ENCODE assay signal across 8 cellular contexts in genomic region chr7:142391191-142391992, GRCh38.
DNase-seq lines count a peak whose midpoint lies in the region; FAIRE-seq and TF ChIP-seq lines count a peak whose summit lies in the region.

No MANE protein-coding gene starts in this region.

- no peaks in the 10 kb centered on the region for H3K36me3 ChIP-seq in small intestine (ENCODE audit: control insufficient read depth in 2 of 2, insufficient read depth in 2 of 2, low read length in 2 of 2)

- TF ChIP-seq POLR2A in H54 (IDR thresholded peaks at IDR 0.05; ENCODE audit: low read depth, low read length) = no peak

- H3K4me1 Mint-ChIP-seq in chondrocyte (ENCODE audit: low read depth) = peaks cover 5% of the 10 kb centered on the region

- no peaks in the 10 kb centered on the region for H3K9me3 ChIP-seq in small intestine (ENCODE audit: control insufficient read depth, low read depth)

- H3K9me3 Mint-ChIP-seq in chondrocyte (ENCODE audit: low read depth) = no peaks in the 10 kb centered on the region

- 72 to 91% (median 74%) methylated on average over 6 of the region's 6 CpGs for WGBS in small intestine, 3 donors

- H3K4me3 Mint-ChIP-seq in chondrocyte (ENCODE audit: unreplicated experiment) = no peak overlapping the region

- H3K36me3 Mint-ChIP-seq in chondrocyte (ENCODE audit: low read depth) = no peaks in the 10 kb centered on the region

- no peak overlapping the region for H3K27ac ChIP-seq in small intestine (ENCODE audit: low read depth in 1 of 2, low read length in 1 of 2)

- H3K4me3 ChIP-seq in small intestine (ENCODE audit: low read depth in 1 of 2, low read length in 2 of 2) = no peak overlapping the region

- no peaks in the 10 kb centered on the region for H3K27me3 ChIP-seq in small intestine (ENCODE audit: control insufficient read depth in 2 of 2, insufficient read depth in 2 of 2, low read length in 2 of 2)

- FAIRE-seq in RCC 7860 (lab: Jason Lieb, UNC) = no peak
- FAIRE-seq in H54 (lab: Jason Lieb, UNC) = no peak
- no peak for FAIRE-seq in small intestine (lab: Jason Lieb, UNC)

- TF ChIP-seq CTCF in chondrocyte (IDR thresholded peaks at IDR 0.05) = peak; percentile 60

- peak; percentile 25 for DNase-seq in NCI-H748 (lab: John Stamatoyannopoulos, UW; ENCODE audit: unreplicated experiment)
- no peak for DNase-seq in NCI-H748 treated with DMSO at 0.1 percent for 48 hours (lab: John Stamatoyannopoulos, UW)
- DNase-seq in T follicular helper cell (ENCODE audit: low read depth) = peak; percentile 31
- no peak for DNase-seq in chondrocyte (ENCODE audit: low spot score)
- peak in 2 of 3 donors; percentile 22 to 42 for DNase-seq in stimulated activated CD4-positive, alpha-beta T cell treated with anti-CD3 and anti-CD28 coated beads, Interleukin-12 subunit alpha, Interleukin-12 subunit beta, amount 100 ng/mL, for 48 hours (ENCODE audit: low read depth in 2 of 3, low spot score in 1 of 3)
- DNase-seq in RCC 7860 (ENCODE audit: low spot score) = no peak
- DNase-seq in H54 (ENCODE audit: insufficient read length, low spot score) = no peak
- DNase-seq in small intestine = no peak

- H3K27ac Mint-ChIP-seq in chondrocyte (ENCODE audit: unreplicated experiment) = no peak overlapping the region

- peaks cover 17% of the 10 kb centered on the region for H3K27me3 Mint-ChIP-seq in chondrocyte (ENCODE audit: low read depth)

- H3K4me1 ChIP-seq in small intestine (ENCODE audit: control insufficient read depth in 2 of 2, insufficient read depth in 1 of 2, low read depth in 1 of 2, low read length in 1 of 2) = peaks cover 0 to 2% of the 10 kb centered on the region in 2 donors

Comparison
In these comparisons a context has a peak if more than half of its experiments do, and no peak if none do; other contexts are left out.
1. DNase-seq: peak in NCI-H748 (single experiment), T follicular helper cell (single experiment) and stimulated activated CD4-positive, alpha-beta T cell treated with anti-CD3 and anti-CD28 coated beads, Interleukin-12 subunit alpha, Interleukin-12 subunit beta, amount 100 ng/mL, for 48 hours (2 of 3); none in NCI-H748 treated with DMSO at 0.1 percent for 48 hours (single experiment), chondrocyte (single experiment), RCC 7860 (single experiment), H54 (single experiment) and small intestine (single experiment).